In genomic region chr19:8005534-8006256, GRCh38 we compare ENCODE assay signal across 1 cellular context.
TF ChIP-seq lines count a peak whose summit lies in the region.

Gene ELAVL1 (minus strand): TSS chr19:8005641. CDS start chr19:7991815, 13,826 bp downstream.

TF ChIP-seq in K562, 482 proteins besides CTCF, POLR2A, EP300 and RAD21 (continued from another document and continues in another):
- TF ChIP-seq VEZF1 (CRISPR knock-in tag; IDR thresholded peaks at IDR 0.05) (peak; percentile 95), MAFG (tag; conservative IDR thresholded peaks at IDR 0.05) (no peak), E4F1 (CRISPR knock-in tag; IDR thresholded peaks at IDR 0.05; ENCODE audit: borderline replicate concordance) (no peak), PHF8 (IDR thresholded peaks at IDR 0.05; ENCODE audit: borderline replicate concordance, low read length) (peak; percentile 95), ZNF121 (CRISPR knock-in tag; conservative IDR thresholded peaks at IDR 0.05) (no peak), ZNF518B (CRISPR knock-in tag; IDR thresholded peaks at IDR 0.05) (no peak), GATAD2A (IDR thresholded peaks at IDR 0.05) (no peak), ARID3B (CRISPR knock-in tag; IDR thresholded peaks at IDR 0.05; ENCODE audit: borderline replicate concordance) (no peak), ARHGAP35 (IDR thresholded peaks at IDR 0.05; ENCODE audit: partially characterized antibody) (no peak), ZNF778 (CRISPR knock-in tag; IDR thresholded peaks at IDR 0.05) (no peak), ZFX (CRISPR knock-in tag; IDR thresholded peaks at IDR 0.05) (peak; percentile 86), SP2 (IDR thresholded peaks at IDR 0.05; ENCODE audit: extremely low read depth, low read depth, low read length, poor library complexity, severe bottlenecking) (peak; percentile 87), SUPT5H (IDR thresholded peaks at IDR 0.05) (peak; percentile 87), NONO (IDR thresholded peaks at IDR 0.05; ENCODE audit: low read depth in 2 of 2, low read length in 1 of 2) (peak; percentile 52 to 82; a peak in 3 of 4 replicates), NFIX (CRISPR knock-in tag; IDR thresholded peaks at IDR 0.05; ENCODE audit: low read depth) (no peak), ZNF431 (CRISPR knock-in tag; IDR thresholded peaks at IDR 0.05) (no peak), ELF1 (tag; IDR thresholded peaks at IDR 0.05) (peak; percentile 48), HCFC1 (IDR thresholded peaks at IDR 0.05; ENCODE audit: low read depth, low read length) (peak; percentile 69), ZNF277 (CRISPR knock-in tag; IDR thresholded peaks at IDR 0.05; ENCODE audit: borderline replicate concordance) (no peak), CBFA2T2 (conservative IDR thresholded peaks at IDR 0.05) (no peak), THAP12 (CRISPR knock-in tag; IDR thresholded peaks at IDR 0.05) (0 out of 2 replicates have a peak, but pooled peaks have one; percentile 49), SIRT6 (IDR thresholded peaks at IDR 0.05; ENCODE audit: low read depth, low read length) (no peak), NRF1 (conservative IDR thresholded peaks at IDR 0.05 in 1 of 2, IDR thresholded peaks at IDR 0.05 in 1 of 2) (peak in 1 of 2 experiments; percentile 33; a peak in 2 of 4 replicates), POLR2H (tag; IDR thresholded peaks at IDR 0.05; ENCODE audit: low read depth) (peak; percentile 63), EHMT2 (IDR thresholded peaks at IDR 0.05) (no peak), JUND (IDR thresholded peaks at IDR 0.05; ENCODE audit: borderline replicate concordance, low read depth, low read length) (peak; percentile 76; the same call in 1 of the 2 replicates), JUND (tag; IDR thresholded peaks at IDR 0.05; ENCODE audit: borderline replicate concordance, low read depth, low read length) (peak; percentile 89), HMGXB4 (CRISPR knock-in tag; IDR thresholded peaks at IDR 0.05) (no peak), UBTF (IDR thresholded peaks at IDR 0.05; ENCODE audit: borderline replicate concordance in 1 of 2, low read depth in 2 of 2, low read length in 2 of 2) (peak in 1 of 2 experiments; percentile 71; a peak in 1 of 4 replicates), ZNF699 (CRISPR knock-in tag; IDR thresholded peaks at IDR 0.05; ENCODE audit: insufficient replicate concordance) (no peak), ATF1 (CRISPR knock-in tag; IDR thresholded peaks at IDR 0.05) (0 out of 2 replicates have a peak, but pooled peaks have one; percentile 28), ATF1 (tag; IDR thresholded peaks at IDR 0.05) (peak; percentile 94), ZNF583 (CRISPR knock-in tag; IDR thresholded peaks at IDR 0.05) (no peak), CTBP1 (IDR thresholded peaks at IDR 0.05; ENCODE audit: borderline replicate concordance) (peak; percentile 98), HSF4 (CRISPR knock-in tag; IDR thresholded peaks at IDR 0.05; ENCODE audit: borderline replicate concordance) (no peak), SMAD4 (CRISPR knock-in tag; conservative IDR thresholded peaks at IDR 0.05) (no peak), NFE2L1 (tag; IDR thresholded peaks at IDR 0.05; ENCODE audit: borderline replicate concordance, low read depth) (no peak), IRF9 (tag; IDR thresholded peaks at IDR 0.05) (0 out of 2 replicates have a peak, but pooled peaks have one; percentile 9), IRF2 (CRISPR knock-in tag; IDR thresholded peaks at IDR 0.05) (no peak), ZNF408 (CRISPR knock-in tag; IDR thresholded peaks at IDR 0.05; ENCODE audit: low read depth) (no peak), USF1 (CRISPR knock-in tag; IDR thresholded peaks at IDR 0.05) (no peak), SRF (CRISPR knock-in tag; IDR thresholded peaks at IDR 0.05) (no peak; a peak in 1 of 4 replicates)
